Comparison of ENCODE assay signal across 17 cellular contexts in the genomic region with DNA sequence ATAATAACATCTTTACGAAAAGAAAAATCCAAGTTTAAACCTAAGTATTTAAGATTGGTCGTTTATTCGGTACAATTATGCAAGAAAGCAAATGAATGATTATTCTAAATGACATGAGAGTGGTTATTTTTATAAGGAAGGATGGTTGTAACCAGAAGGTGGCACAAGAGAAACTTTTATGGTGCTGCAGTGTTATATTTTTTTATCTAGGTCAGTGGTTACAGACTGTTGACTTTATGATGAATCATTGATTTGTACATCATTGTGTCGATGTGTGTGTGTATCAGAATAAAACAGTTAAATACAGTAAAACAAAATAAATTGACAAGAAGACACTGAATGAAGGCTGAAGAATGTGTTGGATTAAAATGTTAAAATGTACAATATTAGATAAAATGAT. TPM values are rescaled to one million over a fixed set of nuclear protein-coding genes. Genes with fewer than 3 reads are reported as not detected.
DNase-seq lines count a peak whose midpoint lies in the region; ATAC-seq and TF ChIP-seq lines count a peak whose summit lies in the region.
"Had no signal": no experiment of that assay in that cellular context is flagged by ENCODE, and none has a peak within 500 bp of the region (broad histone marks: within the 10 kb centered on the region; RNA-seq: fewer than 3 reads in every experiment).

No MANE protein-coding gene starts in this region.

- H3K9me3 ChIP-seq in RWPE2 (ENCODE audit: severe bottlenecking) = no peaks in the 10 kb centered on the region

- H3K4me1 ChIP-seq in RWPE2 (ENCODE audit: insufficient read depth, poor library complexity, severe bottlenecking) = peaks cover 7% of the 10 kb centered on the region

- H3K4me3 ChIP-seq in RWPE2 (ENCODE audit: severe bottlenecking) = no peak overlapping the region
- H3K4me3 ChIP-seq in retinal pigment epithelial cell (ENCODE audit: low read length) = no peak overlapping the region

- DNase-seq in HT1080 (ENCODE audit: low read depth) = peak; percentile 65
- no peak for DNase-seq in RWPE2 (ENCODE audit: low spot score)
- peak; percentile 26 for DNase-seq in fibroblast of gingiva (ENCODE audit: low read depth)
- no peak for DNase-seq in retinal pigment epithelial cell (ENCODE audit: low read depth)
- DNase-seq in NCI-H1092 treated with DMSO at 0.1 percent for 48 hours (lab: John Stamatoyannopoulos, UW) = no peak
- DNase-seq: activated CD8-positive, alpha-beta memory T cell treated with anti-CD3 and anti-CD28 coated beads for 24 hours; activated gamma-delta T cell treated with Interleukin-2 at 50 U/mL for 16 hours; CD8-positive, alpha-beta memory T cell; NCI-H1105 treated with DMSO at 0.1 percent for 48 hours; NCI-H526; nucleus accumbens; SHP77 had no signal

- no peaks in the 10 kb centered on the region for H3K27me3 ChIP-seq in RWPE2 (ENCODE audit: insufficient read depth, poor library complexity, severe bottlenecking)

- H3K36me3 ChIP-seq in RWPE2 (ENCODE audit: low read depth) = no peaks in the 10 kb centered on the region

- peak; percentile 77 for ATAC-seq in RWPE2 (ENCODE audit: low read depth)
- ATAC-seq in GM18505 (IDR thresholded peaks at IDR 0.05; ENCODE audit: unreplicated experiment) = no peak
- ATAC-seq in HG03520 (IDR thresholded peaks at IDR 0.05; ENCODE audit: unreplicated experiment) = no peak

- no peak for TF ChIP-seq POLR2A in GM18505 (IDR thresholded peaks at IDR 0.05; ENCODE audit: borderline replicate concordance, extremely low read depth, insufficient read depth, insufficient read length)

- peak overlapping the region; percentile 7 for H3K27ac ChIP-seq in RWPE2 (ENCODE audit: poor library complexity, severe bottlenecking)

- TF ChIP-seq CTCF in RWPE2 (IDR thresholded peaks at IDR 0.05; ENCODE audit: poor library complexity, severe bottlenecking) (peak; percentile 22), retinal pigment epithelial cell (conservative IDR thresholded peaks at IDR 0.05; ENCODE audit: low read depth, low read length) (peak; percentile 2)

RNA-seq across cellular contexts. Expression of gene DCAF8L2, which starts 9.8 kb away (rescaled TPM):
- not detected in 2 replicates for total RNA-seq in HT1080 (2014; rRNA removed; shearing (Covaris generic))
- not detected in 2 replicates for polyA plus RNA-seq in HT1080 (2015; cell fraction: cytosol; rRNA removed)
- polyA plus RNA-seq in HT1080 (2015; cell fraction: nucleus; rRNA removed) = not detected in 2 replicates
- total RNA-seq: CD8-positive, alpha-beta memory T cell; mesenteric fat pad; temporal lobe had no signal
- polyA plus RNA-seq: CD8-positive, alpha-beta memory T cell; esophagus had no signal

Comparison
In these comparisons a context has a peak if more than half of its experiments do, and no peak if none do; other contexts are left out.
1. DNase-seq: peak in HT1080 (single experiment) and fibroblast of gingiva (single experiment); none in RWPE2 (single experiment), retinal pigment epithelial cell (single experiment) and NCI-H1092 treated with DMSO at 0.1 percent for 48 hours (single experiment).